13 cellular contexts compared by ENCODE assay signal in the genomic region with DNA sequence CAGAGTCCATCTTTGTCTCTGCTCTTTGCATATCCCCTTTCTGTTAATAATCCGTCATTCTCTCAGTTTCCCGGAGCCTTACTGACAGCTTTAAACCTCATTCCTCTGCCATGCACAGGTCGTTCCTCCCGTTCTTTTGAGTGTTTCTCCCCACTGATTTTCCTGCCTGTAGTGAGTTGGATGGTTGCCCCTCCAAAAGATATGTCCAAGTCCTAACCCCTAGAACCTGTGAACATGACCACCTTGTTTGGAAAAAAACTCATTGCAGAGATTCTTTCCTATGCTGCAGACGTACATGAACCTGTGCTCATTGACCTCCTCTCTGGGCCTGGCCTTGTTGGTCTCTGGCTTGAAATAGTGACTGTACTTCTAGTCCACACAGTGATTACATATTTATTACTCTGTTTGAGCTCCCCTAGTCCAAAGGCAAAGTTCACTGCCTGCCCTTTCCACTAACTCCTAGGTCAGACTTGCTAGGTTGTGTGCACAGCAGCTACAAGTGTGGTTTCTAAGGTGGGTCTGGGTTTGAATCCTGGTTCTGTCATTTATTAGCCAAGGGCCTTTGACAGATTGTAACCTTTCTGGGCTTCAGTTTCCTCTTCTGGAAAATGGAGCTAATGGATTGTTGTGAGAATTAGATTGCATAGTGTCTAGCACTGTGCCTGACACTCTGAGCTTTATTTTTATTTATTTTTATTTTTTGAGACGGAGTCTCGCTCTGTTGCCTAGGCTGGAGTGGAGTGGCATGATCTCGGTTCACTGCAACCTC. TPM values are rescaled to one million over a fixed set of nuclear protein-coding genes. Genes with fewer than 3 reads are reported as not detected.
DNase-seq lines count a peak whose midpoint lies in the region; ATAC-seq and TF ChIP-seq lines count a peak whose summit lies in the region.
"Had no signal": no experiment of that assay in that cellular context is flagged by ENCODE, and none has a peak within 500 bp of the region (broad histone marks: within the 10 kb centered on the region; RNA-seq: fewer than 3 reads in every experiment).

No MANE protein-coding gene starts in this region.

- no peaks in the 10 kb centered on the region for H3K27me3 ChIP-seq in SK-N-SH (ENCODE audit: insufficient read depth)
- no peaks in the 10 kb centered on the region for H3K27me3 ChIP-seq in psoas muscle (ENCODE audit: insufficient read depth in 3 of 3, low read length in 2 of 3)
- H3K27me3 ChIP-seq: tibial artery had no signal

- CTCF ChIA-PET in SK-N-SH (lab: Yijun Ruan, JAX), result interaction anchor here (0.6 to 1.3 kb wide), 4 partner anchors 22 to 78 kb away, joined by 3 to 6 read pairs (median 4); no protein-coding TSS in a partner anchor
- CTCF ChIA-PET in RWPE1 (lab: Yijun Ruan, JAX), result interaction anchor here (0.5 to 0.7 kb wide), 4 partner anchors 28 to 1364 kb away, joined by 3 to 4 read pairs (median 3); no protein-coding TSS in a partner anchor

- H3K4me1 ChIP-seq in SK-N-SH (ENCODE audit: control insufficient read depth in 1 of 2, insufficient read depth in 2 of 2, low read depth in 1 of 2, low read length in 1 of 2), result peaks cover 17 to 37% of the 10 kb centered on the region in 2 experiments
- peaks cover 45% of the 10 kb centered on the region for H3K4me1 ChIP-seq in psoas muscle

- POLR2A ChIA-PET in SK-N-SH (lab: Yijun Ruan, JAX), result interaction anchor here (0.8 kb wide), 1 partner anchor 28 kb away, joined by 3 read pairs; no protein-coding TSS in a partner anchor
- POLR2A ChIA-PET in RWPE1 (lab: Yijun Ruan, JAX; ENCODE audit: low non-redundant PET), result no interaction called here

- TF ChIP-seq EP300 in SK-N-SH (IDR thresholded peaks at IDR 0.05; ENCODE audit: borderline replicate concordance in 1 of 2, low read depth in 1 of 2, low read length in 1 of 2), result no peak

- peak overlapping the region; percentile 67; the same call in 1 of the 2 replicates for H3K4me2 ChIP-seq in SK-N-SH

- H3K36me3 ChIP-seq in SK-N-SH (replicated peaks in 1 of 2; ENCODE audit: control insufficient read depth in 1 of 2, insufficient read depth in 2 of 2, low read length in 1 of 2) (no peaks in the 10 kb centered on the region), psoas muscle (ENCODE audit: insufficient read depth in 1 of 2, low read depth in 1 of 2) (peaks cover 0 to 4% of the 10 kb centered on the region in 2 donors)
- H3K36me3 ChIP-seq: tibial artery had no signal

- H3K9me3 ChIP-seq in SK-N-SH, result no peaks in the 10 kb centered on the region
- H3K9me3 ChIP-seq in psoas muscle, result no peaks in the 10 kb centered on the region
- H3K9me3 ChIP-seq: tibial artery had no signal

- H3K4me3 ChIP-seq in SK-N-SH (ENCODE audit: low read depth in 2 of 2, low read length in 1 of 2) (no peak overlapping the region), psoas muscle (no peak overlapping the region)
- H3K4me3 ChIP-seq: tibial artery had no signal

- TF ChIP-seq RAD21 in SK-N-SH (IDR thresholded peaks at IDR 0.05; ENCODE audit: low read length), result no peak

- 98% methylated on average over 8 of the region's 8 CpGs for WGBS in SK-N-SH (ENCODE audit: low lambda C conversion rate)
- WGBS in psoas muscle, 3 donors, result 76 to 85% (median 77%) methylated on average over 8 of the region's 8 CpGs

- H3K9me2 ChIP-seq in SK-N-SH, result no peaks in the 10 kb centered on the region

- peak overlapping the region; percentile 57; the same call in 1 of the 2 replicates for H3K9ac ChIP-seq in SK-N-SH

- no peak for TF ChIP-seq CTCF in SK-N-SH (IDR thresholded peaks at IDR 0.05)
- TF ChIP-seq CTCF in RWPE1 (conservative IDR thresholded peaks at IDR 0.05; ENCODE audit: low read depth), result no peak
- TF ChIP-seq CTCF in psoas muscle (IDR thresholded peaks at IDR 0.05), result no peak

- no peaks in the 10 kb centered on the region for H4K20me1 ChIP-seq in SK-N-SH (ENCODE audit: insufficient read depth)

- no peak for DNase-seq in SK-N-SH
- no peak for DNase-seq in RWPE1 (ENCODE audit: low spot score)
- DNase-seq in epithelial cell of prostate (ENCODE audit: low read depth, low spot score), result no peak
- DNase-seq in psoas muscle, result no peak
- no peak for DNase-seq in HT-29 (ENCODE audit: low spot score)
- no peak for DNase-seq in hepatic stellate cell (ENCODE audit: low spot score)
- DNase-seq in LoVo (ENCODE audit: low spot score), result no peak
- DNase-seq: DMS53, NCI-H2081 treated with DMSO at 0.1 percent for 48 hours, retina had no signal

- H2AFZ ChIP-seq in SK-N-SH (ENCODE audit: low read depth), result no peak overlapping the region

- intact Hi-C loops in psoas muscle (cut with DNase I), result loop anchor here (2.0 kb wide), 1 partner anchor 29 kb away; a partner anchor contains a TSS

- peaks cover 60% of the 10 kb centered on the region for H3K79me2 ChIP-seq in SK-N-SH (ENCODE audit: insufficient read depth)

- peaks cover 20% of the 10 kb centered on the region for H3F3A ChIP-seq in SK-N-SH (replicated peaks; ENCODE audit: insufficient read depth)

- H3K27ac ChIP-seq in SK-N-SH (ENCODE audit: low read depth in 2 of 2, low read length in 1 of 2) (peak overlapping the region in 1 of 2 experiments; percentile 98; a peak in 2 of 4 replicates), RWPE1 (peak overlapping the region; percentile 93), epithelial cell of prostate (peak overlapping the region; percentile 96), psoas muscle (peak overlapping the region; percentile 83)
- H3K27ac ChIP-seq: 22Rv1 had no signal

- ATAC-seq in SK-N-SH treated with all-trans-retinoic acid at 6 μM for 48 hours (no peak), psoas muscle (no peak)

TF ChIP-seq in SK-N-SH, 30 proteins besides CTCF, POLR2A, EP300 and RAD21:
- TF ChIP-seq CHD2 (IDR thresholded peaks at IDR 0.05; ENCODE audit: low read length, partially characterized antibody), result no peak
- TF ChIP-seq, protein P1, sequence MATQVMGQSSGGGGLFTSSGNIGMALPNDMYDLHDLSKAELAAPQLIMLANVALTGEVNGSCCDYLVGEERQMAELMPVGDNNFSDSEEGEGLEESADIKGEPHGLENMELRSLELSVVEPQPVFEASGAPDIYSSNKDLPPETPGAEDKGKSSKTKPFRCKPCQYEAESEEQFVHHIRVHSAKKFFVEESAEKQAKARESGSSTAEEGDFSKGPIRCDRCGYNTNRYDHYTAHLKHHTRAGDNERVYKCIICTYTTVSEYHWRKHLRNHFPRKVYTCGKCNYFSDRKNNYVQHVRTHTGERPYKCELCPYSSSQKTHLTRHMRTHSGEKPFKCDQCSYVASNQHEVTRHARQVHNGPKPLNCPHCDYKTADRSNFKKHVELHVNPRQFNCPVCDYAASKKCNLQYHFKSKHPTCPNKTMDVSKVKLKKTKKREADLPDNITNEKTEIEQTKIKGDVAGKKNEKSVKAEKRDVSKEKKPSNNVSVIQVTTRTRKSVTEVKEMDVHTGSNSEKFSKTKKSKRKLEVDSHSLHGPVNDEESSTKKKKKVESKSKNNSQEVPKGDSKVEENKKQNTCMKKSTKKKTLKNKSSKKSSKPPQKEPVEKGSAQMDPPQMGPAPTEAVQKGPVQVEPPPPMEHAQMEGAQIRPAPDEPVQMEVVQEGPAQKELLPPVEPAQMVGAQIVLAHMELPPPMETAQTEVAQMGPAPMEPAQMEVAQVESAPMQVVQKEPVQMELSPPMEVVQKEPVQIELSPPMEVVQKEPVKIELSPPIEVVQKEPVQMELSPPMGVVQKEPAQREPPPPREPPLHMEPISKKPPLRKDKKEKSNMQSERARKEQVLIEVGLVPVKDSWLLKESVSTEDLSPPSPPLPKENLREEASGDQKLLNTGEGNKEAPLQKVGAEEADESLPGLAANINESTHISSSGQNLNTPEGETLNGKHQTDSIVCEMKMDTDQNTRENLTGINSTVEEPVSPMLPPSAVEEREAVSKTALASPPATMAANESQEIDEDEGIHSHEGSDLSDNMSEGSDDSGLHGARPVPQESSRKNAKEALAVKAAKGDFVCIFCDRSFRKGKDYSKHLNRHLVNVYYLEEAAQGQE (IDR thresholded peaks at IDR 0.05; ENCODE audit: low read depth, low read length), result no peak
- no peak for TF ChIP-seq GATA2 (CRISPR knock-in tag; IDR thresholded peaks at IDR 0.05)
- no peak for TF ChIP-seq FOXJ3 (CRISPR knock-in tag; IDR thresholded peaks at IDR 0.05)

TF ChIP-seq in SK-N-SH treated with all-trans-retinoic acid at 6 μM for 48 hours, 23 proteins besides CTCF, POLR2A, EP300 and RAD21 (continues in another document):
- TF ChIP-seq, protein P2, sequence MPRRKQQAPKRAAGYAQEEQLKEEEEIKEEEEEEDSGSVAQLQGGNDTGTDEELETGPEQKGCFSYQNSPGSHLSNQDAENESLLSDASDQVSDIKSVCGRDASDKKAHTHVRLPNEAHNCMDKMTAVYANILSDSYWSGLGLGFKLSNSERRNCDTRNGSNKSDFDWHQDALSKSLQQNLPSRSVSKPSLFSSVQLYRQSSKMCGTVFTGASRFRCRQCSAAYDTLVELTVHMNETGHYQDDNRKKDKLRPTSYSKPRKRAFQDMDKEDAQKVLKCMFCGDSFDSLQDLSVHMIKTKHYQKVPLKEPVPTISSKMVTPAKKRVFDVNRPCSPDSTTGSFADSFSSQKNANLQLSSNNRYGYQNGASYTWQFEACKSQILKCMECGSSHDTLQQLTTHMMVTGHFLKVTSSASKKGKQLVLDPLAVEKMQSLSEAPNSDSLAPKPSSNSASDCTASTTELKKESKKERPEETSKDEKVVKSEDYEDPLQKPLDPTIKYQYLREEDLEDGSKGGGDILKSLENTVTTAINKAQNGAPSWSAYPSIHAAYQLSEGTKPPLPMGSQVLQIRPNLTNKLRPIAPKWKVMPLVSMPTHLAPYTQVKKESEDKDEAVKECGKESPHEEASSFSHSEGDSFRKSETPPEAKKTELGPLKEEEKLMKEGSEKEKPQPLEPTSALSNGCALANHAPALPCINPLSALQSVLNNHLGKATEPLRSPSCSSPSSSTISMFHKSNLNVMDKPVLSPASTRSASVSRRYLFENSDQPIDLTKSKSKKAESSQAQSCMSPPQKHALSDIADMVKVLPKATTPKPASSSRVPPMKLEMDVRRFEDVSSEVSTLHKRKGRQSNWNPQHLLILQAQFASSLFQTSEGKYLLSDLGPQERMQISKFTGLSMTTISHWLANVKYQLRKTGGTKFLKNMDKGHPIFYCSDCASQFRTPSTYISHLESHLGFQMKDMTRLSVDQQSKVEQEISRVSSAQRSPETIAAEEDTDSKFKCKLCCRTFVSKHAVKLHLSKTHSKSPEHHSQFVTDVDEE (CRISPR knock-in tag; IDR thresholded peaks at IDR 0.05), result no peak
- TF ChIP-seq OSR1 (CRISPR knock-in tag; IDR thresholded peaks at IDR 0.05), result no peak
- TF ChIP-seq BACH2 (CRISPR knock-in tag; IDR thresholded peaks at IDR 0.05; ENCODE audit: borderline replicate concordance), result no peak
- no peak for TF ChIP-seq ZFP30 (CRISPR knock-in tag; IDR thresholded peaks at IDR 0.05)

RNA-seq across cellular contexts. Expression of a gene that starts 29.3 kb away (rescaled TPM):
- polyA plus RNA-seq in SK-N-SH (2012; rRNA removed) (11.5 and 13.3 TPM in 2 replicates), psoas muscle (100 to 1,000 TPM in 1 of 3 donors, 10 to 100 TPM in 2; 13.5 to 187 (median 25.0) TPM)
- polyA plus RNA-seq in SK-N-SH (2012; cell fraction: cytosol; rRNA removed), result 6.0 and 9.4 TPM in 2 replicates
- polyA plus RNA-seq in SK-N-SH (2012; cell fraction: nucleus; rRNA removed), result 19.3 and 20.2 TPM in 2 replicates
- total RNA-seq in psoas muscle, result 10 to 100 TPM; 19.4 to 47.2 (median 38.4) TPM
- 10.1 and 13.7 TPM in 2 replicates for total RNA-seq in HT-29 (2014; rRNA removed; shearing (Covaris generic))
